In the genomic region with DNA sequence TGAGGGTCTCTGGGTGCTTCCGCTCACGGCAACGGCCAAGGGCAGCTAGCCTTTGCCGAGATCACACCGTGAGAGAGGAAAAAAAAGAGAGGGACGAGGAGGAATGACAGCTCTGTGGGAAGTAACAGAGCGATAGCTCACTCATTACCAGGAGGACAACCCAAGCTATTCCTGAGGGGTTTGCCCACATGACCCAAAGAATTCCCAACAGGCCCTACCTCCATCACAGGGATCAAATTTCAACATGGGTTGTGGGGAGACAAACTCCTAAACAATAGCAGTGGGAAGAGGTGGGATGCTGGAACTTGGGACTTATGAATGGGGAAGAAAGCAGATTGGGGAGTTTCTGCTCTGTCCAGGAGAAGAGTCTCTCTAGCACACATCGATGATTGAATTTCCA, we compare ENCODE assay signal across 18 cellular contexts.
"Had no signal": no experiment of that assay in that cellular context is flagged by ENCODE, and none has a peak within 500 bp of the region (broad histone marks: within the 10 kb centered on the region; RNA-seq: fewer than 3 reads in every experiment).

No MANE protein-coding gene starts in this region.

- H3K4me3 Mint-ChIP-seq: central memory CD8-positive, alpha-beta T cell; immature natural killer cell; naive thymus-derived CD8-positive, alpha-beta T cell; stimulated activated naive B cell treated with anti-CD40 and anti-IgM and Interleukin-4, amounts not matched to agents 10 μg/mL and 1 μg/mL and 100 μg/mL, for 72 hours; stimulated activated naive CD8-positive, alpha-beta T cell treated with anti-CD3 and anti-CD28 coated beads, Interleukin-15, amount 100 ng/mL, for 72 hours had no signal

- H3K9me3 ChIP-seq: mucosa of descending colon, sigmoid colon, thoracic aorta, transverse colon had no signal

- H3K4me1 Mint-ChIP-seq: central memory CD8-positive, alpha-beta T cell; immature natural killer cell; naive thymus-derived CD8-positive, alpha-beta T cell; stimulated activated naive B cell treated with anti-CD40 and anti-IgM and Interleukin-4, amounts not matched to agents 10 μg/mL and 1 μg/mL and 100 μg/mL, for 72 hours; stimulated activated naive CD8-positive, alpha-beta T cell treated with anti-CD3 and anti-CD28 coated beads, Interleukin-15, amount 100 ng/mL, for 72 hours had no signal

- H3K9me3 Mint-ChIP-seq: central memory CD8-positive, alpha-beta T cell; stimulated activated naive B cell treated with anti-CD40 and anti-IgM and Interleukin-4, amounts not matched to agents 10 μg/mL and 1 μg/mL and 100 μg/mL, for 72 hours; stimulated activated naive CD8-positive, alpha-beta T cell treated with anti-CD3 and anti-CD28 coated beads, Interleukin-15, amount 100 ng/mL, for 72 hours had no signal

- H3K36me3 ChIP-seq: sigmoid colon, thoracic aorta, transverse colon had no signal

- H3K36me3 Mint-ChIP-seq: immature natural killer cell; naive thymus-derived CD8-positive, alpha-beta T cell; stimulated activated naive B cell treated with anti-CD40 and anti-IgM and Interleukin-4, amounts not matched to agents 10 μg/mL and 1 μg/mL and 100 μg/mL, for 72 hours had no signal

- H3K4me3 ChIP-seq: dorsolateral prefrontal cortex, mucosa of descending colon, sigmoid colon, skin epidermis, thoracic aorta, transverse colon had no signal

- H3K27me3 Mint-ChIP-seq: central memory CD8-positive, alpha-beta T cell; naive thymus-derived CD8-positive, alpha-beta T cell; stimulated activated naive B cell treated with anti-CD40 and anti-IgM and Interleukin-4, amounts not matched to agents 10 μg/mL and 1 μg/mL and 100 μg/mL, for 72 hours; stimulated activated naive CD8-positive, alpha-beta T cell treated with anti-CD3 and anti-CD28 coated beads, Interleukin-15, amount 100 ng/mL, for 72 hours had no signal

- H3K27ac ChIP-seq: dorsolateral prefrontal cortex, sigmoid colon, skin epidermis, thoracic aorta, transverse colon had no signal

- H3K27ac Mint-ChIP-seq: immature natural killer cell; naive thymus-derived CD8-positive, alpha-beta T cell; stimulated activated naive B cell treated with anti-CD40 and anti-IgM and Interleukin-4, amounts not matched to agents 10 μg/mL and 1 μg/mL and 100 μg/mL, for 72 hours; stimulated activated naive CD8-positive, alpha-beta T cell treated with anti-CD3 and anti-CD28 coated beads, Interleukin-15, amount 100 ng/mL, for 72 hours had no signal

- DNase-seq: cortex of kidney; dorsolateral prefrontal cortex; effector CD8-positive, alpha-beta T cell; immature natural killer cell; mucosa of descending colon; naive thymus-derived CD8-positive, alpha-beta T cell; posterior cingulate gyrus; sigmoid colon; stimulated activated CD4-positive, alpha-beta T cell treated with anti-CD3 and anti-CD28 coated beads, Interleukin-2, amount 100 ng/mL, for 24 hours; stimulated activated CD4-positive, alpha-beta T cell treated with anti-CD3 and anti-CD28 coated beads, Interleukin-4, amount 100 ng/mL, for 4 hours; stimulated activated naive B cell treated with anti-CD40 and anti-IgM and Interleukin-4, amounts not matched to agents 10 μg/mL and 1 μg/mL and 100 μg/mL, for 72 hours; stimulated activated naive CD8-positive, alpha-beta T cell treated with anti-CD3 and anti-CD28 coated beads, Interleukin-15, amount 100 ng/mL, for 72 hours; substantia nigra; transverse colon had no signal

- H3K27me3 ChIP-seq: dorsolateral prefrontal cortex, sigmoid colon, transverse colon had no signal

- H3K4me1 ChIP-seq: sigmoid colon, transverse colon had no signal

- ATAC-seq: esophagus mucosa; mucosa of descending colon; naive thymus-derived CD8-positive, alpha-beta T cell; stimulated activated naive B cell treated with anti-CD40 and anti-IgM and Interleukin-4, amounts not matched to agents 10 μg/mL and 1 μg/mL and 100 μg/mL, for 72 hours; stimulated activated naive CD8-positive, alpha-beta T cell treated with anti-CD3 and anti-CD28 coated beads, Interleukin-15, amount 100 ng/mL, for 72 hours had no signal
